In genomic region chr9:73916016-73916673, GRCh38 we compare ENCODE assay signal across 12 cellular contexts.
DNase-seq lines count a peak whose midpoint lies in the region; FAIRE-seq and TF ChIP-seq lines count a peak whose summit lies in the region.
"Had no signal": no experiment of that assay in that cellular context is flagged by ENCODE, and none has a peak within 500 bp of the region (broad histone marks: within the 10 kb centered on the region; RNA-seq: fewer than 3 reads in every experiment).

No MANE protein-coding gene starts in this region.

- no peak for TF ChIP-seq POLR2A in GM12892 (IDR thresholded peaks at IDR 0.05; ENCODE audit: low read depth, low read length)

- FAIRE-seq in GM12892 (lab: Jason Lieb, UNC): no peak
- FAIRE-seq: GM12878 had no signal

- TF ChIP-seq CTCF in fibroblast of villous mesenchyme (IDR thresholded peaks at IDR 0.05; ENCODE audit: insufficient read depth, low read depth, low read length) (no peak), retinal pigment epithelial cell (conservative IDR thresholded peaks at IDR 0.05; ENCODE audit: low read depth, low read length) (peak; percentile 58)

- H3K4me3 ChIP-seq in fibroblast of villous mesenchyme (ENCODE audit: low read depth, low read length) (no peak overlapping the region), retinal pigment epithelial cell (ENCODE audit: low read length) (no peak overlapping the region)
- H3K4me3 ChIP-seq: GM12878 had no signal

- DNase-seq in NCI-H82 (lab: John Stamatoyannopoulos, UW) (peak; percentile 58), NCI-H82 treated with DMSO at 0.1 percent for 48 hours (lab: John Stamatoyannopoulos, UW; ENCODE audit: unreplicated experiment) (no peak), RKO (ENCODE audit: low spot score) (peak; percentile 39), fibroblast of villous mesenchyme (ENCODE audit: low read depth) (peak; percentile 8), retinal pigment epithelial cell (ENCODE audit: low read depth) (peak; percentile 3), NCI-H2081 treated with DMSO at 0.1 percent for 48 hours (lab: John Stamatoyannopoulos, UW) (no peak), GM12892 (ENCODE audit: insufficient read length) (no peak)
- DNase-seq in stimulated activated naive CD4-positive, alpha-beta T cell treated with Interleukin-2 at 50 U/mL for 16 hours (lab: John Stamatoyannopoulos, UW): no peak
- DNase-seq: caudate nucleus, NCI-H1436 treated with DMSO at 0.1 percent for 48 hours, SHP77 had no signal

Comparison
In these comparisons a context has a peak if more than half of its experiments do, and no peak if none do; other contexts are left out.
1. DNase-seq: peak in NCI-H82 (single experiment), RKO (single experiment), fibroblast of villous mesenchyme (single experiment) and retinal pigment epithelial cell (single experiment); none in NCI-H82 treated with DMSO at 0.1 percent for 48 hours (single experiment), NCI-H2081 treated with DMSO at 0.1 percent for 48 hours (single experiment), stimulated activated naive CD4-positive, alpha-beta T cell treated with Interleukin-2 at 50 U/mL for 16 hours (single experiment) and GM12892 (single experiment).